ENCODE assay signal across 8 cellular contexts in the genomic region with DNA sequence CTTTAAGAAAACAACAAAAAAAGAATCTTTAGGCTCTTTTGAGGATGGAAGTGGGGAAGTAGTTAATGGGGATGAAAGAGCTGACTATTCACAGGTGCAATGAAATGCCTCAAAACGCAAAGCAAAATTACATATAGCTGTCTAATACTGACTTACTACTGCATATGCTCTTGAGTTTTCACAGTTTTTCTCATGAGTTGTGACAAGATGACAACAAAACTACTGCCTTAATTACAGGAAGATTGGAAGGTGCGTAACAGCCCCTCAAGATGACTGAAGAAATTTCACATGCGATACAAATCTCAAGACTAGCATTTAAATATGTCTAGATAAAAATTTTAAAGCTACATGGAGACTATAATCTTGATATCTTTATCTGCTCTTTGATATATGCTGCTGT.
"Had no signal": no experiment of that assay in that cellular context is flagged by ENCODE, and none has a peak within 500 bp of the region (broad histone marks: within the 10 kb centered on the region; RNA-seq: fewer than 3 reads in every experiment).

No MANE protein-coding gene starts in this region.

- H3K9me3 ChIP-seq: HAP-1 had no signal

- H2AFZ ChIP-seq: GM23248, GM23338 had no signal

- H3K4me3 ChIP-seq: GM23248, GM23338, HAP-1 had no signal

- DNase-seq: GM23248, GOT3, H7, H9, HCEC 1CT, HFFc6 had no signal

- H3K36me3 ChIP-seq: HAP-1 had no signal

- H3K27ac ChIP-seq: GM23248 had no signal

- H3K4me2 ChIP-seq: GM23338 had no signal

- H3K9ac ChIP-seq: GM23248 had no signal
